In the genomic region with DNA sequence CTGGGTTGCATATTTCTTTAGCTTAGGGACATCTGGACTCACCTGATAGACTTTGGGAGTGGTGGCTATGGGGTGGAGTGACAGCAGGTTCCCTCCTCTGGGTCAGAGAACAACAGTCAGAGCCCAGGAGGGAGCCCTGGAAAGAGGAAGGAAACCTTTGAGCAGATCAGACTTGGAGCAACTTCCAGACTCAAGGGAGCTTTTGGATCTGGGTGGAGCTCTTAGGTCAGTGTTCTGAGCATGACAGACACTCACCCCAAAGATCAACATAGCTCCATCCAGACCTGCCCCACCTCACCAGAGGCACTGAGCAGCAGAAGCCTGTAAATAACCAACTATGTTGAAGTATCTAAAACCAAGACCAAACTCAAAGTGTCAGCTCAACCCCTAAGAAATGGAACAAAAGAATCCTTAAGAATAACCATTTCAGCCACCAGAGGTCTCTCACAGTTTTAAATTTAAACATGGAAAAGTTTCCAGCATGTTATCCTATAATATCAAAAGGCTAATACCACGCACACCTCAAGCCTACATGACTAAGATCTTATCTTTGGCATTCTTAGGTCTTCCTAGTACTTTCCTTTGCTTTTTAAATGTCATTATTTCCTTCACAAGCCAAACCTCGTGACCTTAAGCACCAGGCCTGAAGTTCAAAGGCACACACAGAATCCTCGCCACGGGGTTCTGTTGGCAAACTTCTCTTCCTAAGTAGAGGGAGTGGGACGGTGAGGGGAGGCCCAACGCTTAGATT, we compare ENCODE assay signal across 8 cellular contexts. TPM values are rescaled to one million over a fixed set of nuclear protein-coding genes. Genes with fewer than 3 reads are reported as not detected.
A peak's percentile ranks its signal among the peaks of the same experiment; 100 is the strongest.
DNase-seq lines count a peak whose midpoint lies in the region; ATAC-seq and TF ChIP-seq lines count a peak whose summit lies in the region.

No MANE protein-coding gene starts in this region.

- intact Hi-C loops in OCI-LY7 (cut with micrococcal nuclease; ENCODE audit: unreplicated experiment) (no loop called here), ovary (cut with DNase I) (loop anchor here in 1 of 4 donors (5.0 kb wide), 1 partner anchor 101 kb away; a partner anchor contains a TSS)

- no peaks in the 10 kb centered on the region for H3K9me2 ChIP-seq in OCI-LY7 (ENCODE audit: insufficient read depth, low read length)

- H3K4me2 ChIP-seq in OCI-LY7 (ENCODE audit: low read length), result no peak overlapping the region

- no peak for TF ChIP-seq POLR2A in ovary (IDR thresholded peaks at IDR 0.05)

- no peaks in the 10 kb centered on the region for H4K20me1 ChIP-seq in OCI-LY7 (ENCODE audit: insufficient read depth, low read length)

- no peaks in the 10 kb centered on the region for H3K36me3 ChIP-seq in OCI-LY7 (ENCODE audit: insufficient read depth, low read length)
- H3K36me3 ChIP-seq in ovary, result no peaks in the 10 kb centered on the region

- H3K4me1 ChIP-seq in OCI-LY7 (ENCODE audit: insufficient read depth, low read length, poor library complexity, severe bottlenecking) (no peaks in the 10 kb centered on the region), ovary (ENCODE audit: insufficient read depth) (peaks cover 6% of the 10 kb centered on the region)

- TF ChIP-seq CTCF in OCI-LY7 (conservative IDR thresholded peaks at IDR 0.05; ENCODE audit: low read length) (peak; percentile 41; the same call in 1 of the 2 replicates), ovary (IDR thresholded peaks at IDR 0.05) (peak in 2 of 3 donors; percentile 31 to 34)

- WGBS in ovary, 3 donors, result 45 to 50% (median 48%) methylated on average over 6 of the region's 6 CpGs

- POLR2A ChIA-PET in OCI-LY7 (lab: Charles Lee), result interaction anchor here (0.6 to 0.7 kb wide), 2 partner anchors 23 to 37 kb away, joined by 3 read pairs; no protein-coding TSS in a partner anchor

- no peaks in the 10 kb centered on the region for H3K27me3 ChIP-seq in ovary

- no peak for TF ChIP-seq EP300 in ovary (IDR thresholded peaks at IDR 0.05)

- H3K9me3 ChIP-seq in OCI-LY7 (ENCODE audit: low read length) (no peaks in the 10 kb centered on the region), ovary (no peaks in the 10 kb centered on the region)

- peak; percentile 6 for DNase-seq in CD1c-positive myeloid dendritic cell (ENCODE audit: extremely low spot score)
- no peak for DNase-seq in OCI-LY7 (ENCODE audit: low spot score)
- DNase-seq in ovary, result no peak
- DNase-seq in NCI-H2196 treated with DMSO at 0.1 percent for 48 hours (lab: John Stamatoyannopoulos, UW; ENCODE audit: unreplicated experiment), result no peak
- no peak for DNase-seq in amniotic stem cell (lab: John Stamatoyannopoulos, UW)
- DNase-seq in Ammon's horn (ENCODE audit: low spot score), result no peak

- no peaks in the 10 kb centered on the region for H3K79me2 ChIP-seq in OCI-LY7 (ENCODE audit: insufficient read depth, low read depth, low read length)

- no peak overlapping the region for H2AFZ ChIP-seq in OCI-LY7 (ENCODE audit: low read length)

- no TSS peak for BruUV-seq in OCI-LY7 (replicated peaks; lab: Mats Ljungman, UMichigan)

- ATAC-seq in esophagus mucosa, result peak; percentile 63
- no peak for ATAC-seq in GM18873 (IDR thresholded peaks at IDR 0.05; ENCODE audit: low FRiP score, unreplicated experiment)

- CTCF ChIA-PET in OCI-LY7 (lab: Charles Lee; ENCODE audit: unreplicated experiment), result no interaction called here

- H3K27ac ChIP-seq in OCI-LY7 (ENCODE audit: low read depth, low read length, poor library complexity, severe bottlenecking), result no peak overlapping the region
- no peak overlapping the region for H3K27ac ChIP-seq in ovary

- H3K4me3 ChIP-seq in OCI-LY7 (ENCODE audit: low read depth, low read length, poor library complexity, severe bottlenecking), result no peak overlapping the region
- no peak overlapping the region for H3K4me3 ChIP-seq in ovary

RNA-seq across cellular contexts. Expression of a gene that starts 56.4 kb away (rescaled TPM):
- total RNA-seq in OCI-LY7 (2014; rRNA removed; shearing (Covaris generic)), result 24.8 and 34.9 TPM in 2 replicates
- total RNA-seq in OCI-LY7 (2022) (29.3 and 62.7 TPM in 2 replicates), esophagus mucosa (21.5 TPM), ovary (10 to 100 TPM; 16.9 to 39.5 (median 27.5) TPM)
- polyA plus RNA-seq in ovary, result 10 to 100 TPM; 15.2 to 20.1 TPM
